In the genomic region with DNA sequence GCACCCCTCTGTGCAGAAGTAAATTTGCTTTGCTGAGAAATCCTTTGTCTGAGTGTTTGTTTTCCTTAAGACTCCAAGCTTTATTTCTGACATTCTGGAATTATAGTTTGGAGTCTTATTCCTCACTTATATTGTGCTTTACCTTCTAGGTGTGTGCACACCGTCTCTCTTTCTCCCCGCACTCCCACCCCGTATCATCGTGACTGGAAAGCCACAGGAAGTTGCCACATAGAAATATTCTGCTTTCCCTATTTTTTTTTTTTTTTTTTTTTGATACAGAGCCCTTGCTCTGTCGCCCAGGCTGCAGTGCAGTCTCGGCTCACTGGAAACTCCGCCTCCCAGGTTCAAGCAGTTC, we compare ENCODE assay signal across 27 cellular contexts.
DNase-seq lines count a peak whose midpoint lies in the region; ATAC-seq and TF ChIP-seq lines count a peak whose summit lies in the region.
"Had no signal": no experiment of that assay in that cellular context is flagged by ENCODE, and none has a peak within 500 bp of the region (broad histone marks: within the 10 kb centered on the region; RNA-seq: fewer than 3 reads in every experiment).

No MANE protein-coding gene starts in this region.

- no peak for ATAC-seq in activated naive CD4-positive, alpha-beta T cell treated with anti-CD3 and anti-CD28 coated beads, Interleukin-2, amount 50 U/mL, for 72 hours
- no peak for ATAC-seq in HG03378 (IDR thresholded peaks at IDR 0.05; ENCODE audit: unreplicated experiment)
- ATAC-seq: activated CD4-positive, alpha-beta T cell treated with anti-CD3 and anti-CD28 coated beads for 36 hours; heart right ventricle; lower lobe of right lung; stimulated activated naive CD8-positive, alpha-beta T cell treated with anti-CD3 and anti-CD28 coated beads, Interleukin-15, amount 100 ng/mL, for 72 hours had no signal

- DNase-seq in activated naive CD4-positive, alpha-beta T cell treated with anti-CD3 and anti-CD28 coated beads, Interleukin-2, amount 50 U/mL, for 72 hours (ENCODE audit: low spot score in 2 of 2), result no peak
- DNase-seq in activated naive CD4-positive, alpha-beta T cell (lab: John Stamatoyannopoulos, UW), result no peak
- no peak for DNase-seq in endodermal cell
- DNase-seq in neural progenitor cell (ENCODE audit: low spot score), result no peak
- DNase-seq in RWPE1 (ENCODE audit: low spot score), result no peak
- no peak for DNase-seq in stimulated activated CD4-positive, alpha-beta T cell treated with anti-CD3 and anti-CD28 coated beads, Interleukin-4, amount 100 ng/mL, for 1 hour
- DNase-seq: activated CD4-positive, alpha-beta T cell treated with anti-CD3 and anti-CD28 coated beads for 36 hours; activated effector memory CD4-positive, alpha-beta T cell treated with Interleukin-2 at 50 U/mL for 16 hours; activated naive CD8-positive, alpha-beta T cell treated with anti-CD3 and anti-CD28 coated beads, Interleukin-2, amount 10 ng/mL, durations not matched to agents 7 days and 5 days; CD4-positive, CD25-positive, alpha-beta regulatory T cell; heart right ventricle; lower lobe of right lung; NCI-H2107; NCI-H345; retina; SHP77 treated with DMSO at 0.1 percent for 48 hours; stimulated activated CD4-positive, alpha-beta T cell treated with anti-CD3 and anti-CD28 coated beads, Interleukin-1b, Interleukin-23, amount 100 ng/mL, for 48 hours; stimulated activated naive CD8-positive, alpha-beta T cell treated with anti-CD3 and anti-CD28 coated beads, Interleukin-15, amount 100 ng/mL, for 72 hours had no signal

- CTCF ChIA-PET in RWPE1 (lab: Yijun Ruan, JAX), result interaction anchor here (0.6 kb wide), 2 partner anchors 9 to 1785 kb away, joined by 5 to 8 read pairs; no protein-coding TSS in a partner anchor

- POLR2A ChIA-PET in RWPE1 (lab: Yijun Ruan, JAX; ENCODE audit: low non-redundant PET), result no interaction called here

- H3K4me3 ChIP-seq in HUES6 (ENCODE audit: low read depth, low read length), result no peak overlapping the region
- H3K4me3 ChIP-seq in endodermal cell (ENCODE audit: low read length), result peak overlapping the region; percentile 2
- H3K4me3 ChIP-seq in neural progenitor cell, result no peak overlapping the region
- H3K4me3 ChIP-seq: esophagus muscularis mucosa, heart right ventricle, lower lobe of right lung, thoracic aorta, vagina had no signal

- peak overlapping the region; percentile 63; the same call in 1 of the 2 replicates for H3K27ac ChIP-seq in HUES6 (ENCODE audit: low read depth, low read length)
- no peak overlapping the region for H3K27ac ChIP-seq in endodermal cell (ENCODE audit: low read depth, low read length)
- H3K27ac ChIP-seq in neural progenitor cell, result peak overlapping the region; percentile 87
- no peak overlapping the region for H3K27ac ChIP-seq in RWPE1
- H3K27ac ChIP-seq: esophagus muscularis mucosa, heart right ventricle, lower lobe of right lung, parathyroid adenoma, thoracic aorta, vagina had no signal

- peaks cover 0 to 5% of the 10 kb centered on the region in 2 donors for H3K9me3 Mint-ChIP-seq in activated naive CD4-positive, alpha-beta T cell treated with anti-CD3 and anti-CD28 coated beads, Interleukin-2, amount 50 U/mL, for 72 hours
- H3K9me3 Mint-ChIP-seq in endodermal cell (peaks cover 14% of the 10 kb centered on the region), neural progenitor cell (no peaks in the 10 kb centered on the region)
- H3K9me3 Mint-ChIP-seq: central memory CD8-positive, alpha-beta T cell had no signal

- H3K36me3 ChIP-seq in HUES6 (ENCODE audit: control insufficient read depth, insufficient read depth, low read length), result 0 out of 2 replicates have a peak, but pooled peaks cover 3% of the 10 kb centered on the region
- peaks cover 10% of the 10 kb centered on the region for H3K36me3 ChIP-seq in endodermal cell (ENCODE audit: control insufficient read depth, insufficient read depth, low read length)
- H3K36me3 ChIP-seq in neural progenitor cell, result no peaks in the 10 kb centered on the region
- H3K36me3 ChIP-seq: lower lobe of right lung had no signal

- no peak overlapping the region for H3K4me2 ChIP-seq in neural progenitor cell

- no peaks in the 10 kb centered on the region for H3K27me3 Mint-ChIP-seq in endodermal cell (ENCODE audit: insufficient read depth)
- H3K27me3 Mint-ChIP-seq in neural progenitor cell (ENCODE audit: insufficient read depth, low read depth), result no peaks in the 10 kb centered on the region
- H3K27me3 Mint-ChIP-seq: activated CD4-positive, alpha-beta T cell treated with anti-CD3 and anti-CD28 coated beads for 36 hours; activated naive CD8-positive, alpha-beta T cell treated with anti-CD3 and anti-CD28 coated beads, Interleukin-2, amount 10 ng/mL, durations not matched to agents 7 days and 5 days; CD4-positive, CD25-positive, alpha-beta regulatory T cell; central memory CD8-positive, alpha-beta T cell; dendritic cell treated with granulocyte-macrophage colony-stimulating factor and Interleukin-4, amounts not matched to agents 40 ng/mL and 50 ng/mL, for 4 days; stimulated activated naive CD8-positive, alpha-beta T cell treated with anti-CD3 and anti-CD28 coated beads, Interleukin-15, amount 100 ng/mL, for 72 hours had no signal

- WGBS in endodermal cell (ENCODE audit: insufficient coverage in 1 of 2, insufficient read length in 1 of 2), 2 experiments, result 97 to 100% methylated on average over 2 to 7 of the region's 7 CpGs

- H3K27me3 ChIP-seq in HUES6 (ENCODE audit: control insufficient read depth, insufficient read depth, low read length) (no peaks in the 10 kb centered on the region), endodermal cell (ENCODE audit: control insufficient read depth, insufficient read depth, low read length, poor library complexity, severe bottlenecking) (no peaks in the 10 kb centered on the region), neural progenitor cell (no peaks in the 10 kb centered on the region)
- H3K27me3 ChIP-seq: esophagus muscularis mucosa, foreskin keratinocyte, heart right ventricle, vagina had no signal

- H3K27ac Mint-ChIP-seq in activated naive CD4-positive, alpha-beta T cell treated with anti-CD3 and anti-CD28 coated beads, Interleukin-2, amount 50 U/mL, for 72 hours, result peak overlapping the region; percentile 37 to 94
- H3K27ac Mint-ChIP-seq in endodermal cell, result peak overlapping the region; percentile 78
- H3K27ac Mint-ChIP-seq in neural progenitor cell, result peak overlapping the region; percentile 62
- H3K27ac Mint-ChIP-seq: activated CD4-positive, alpha-beta T cell treated with anti-CD3 and anti-CD28 coated beads for 36 hours; CD4-positive, CD25-positive, alpha-beta regulatory T cell; dendritic cell treated with granulocyte-macrophage colony-stimulating factor and Interleukin-4, amounts not matched to agents 40 ng/mL and 50 ng/mL, for 4 days had no signal

- no peak overlapping the region for H2AFZ ChIP-seq in neural progenitor cell (replicated peaks)
- H2AFZ ChIP-seq: parathyroid adenoma had no signal

- H3K4me3 Mint-ChIP-seq in endodermal cell (no peak overlapping the region), neural progenitor cell (no peak overlapping the region)
- H3K4me3 Mint-ChIP-seq: activated CD4-positive, alpha-beta T cell treated with anti-CD3 and anti-CD28 coated beads for 36 hours; activated naive CD8-positive, alpha-beta T cell treated with anti-CD3 and anti-CD28 coated beads, Interleukin-2, amount 10 ng/mL, durations not matched to agents 7 days and 5 days; central memory CD8-positive, alpha-beta T cell; dendritic cell treated with granulocyte-macrophage colony-stimulating factor and Interleukin-4, amounts not matched to agents 40 ng/mL and 50 ng/mL, for 4 days; stimulated activated naive CD8-positive, alpha-beta T cell treated with anti-CD3 and anti-CD28 coated beads, Interleukin-15, amount 100 ng/mL, for 72 hours had no signal

- no peaks in the 10 kb centered on the region for H3K79me2 ChIP-seq in neural progenitor cell (ENCODE audit: low read depth)
- H3K79me2 ChIP-seq: parathyroid adenoma had no signal

- TF ChIP-seq CTCF in endodermal cell (conservative IDR thresholded peaks at IDR 0.05) (no peak), neural progenitor cell (IDR thresholded peaks at IDR 0.05) (no peak), RWPE1 (conservative IDR thresholded peaks at IDR 0.05; ENCODE audit: low read depth) (no peak)

- H3K9me3 ChIP-seq in HUES6 (ENCODE audit: control insufficient read depth, insufficient read depth, low read depth, low read length) (peaks cover 6% of the 10 kb centered on the region; the same call in 1 of the 2 replicates), endodermal cell (ENCODE audit: control insufficient read depth, low read length) (peaks cover 21% of the 10 kb centered on the region), neural progenitor cell (ENCODE audit: low read depth) (no peaks in the 10 kb centered on the region)
- H3K9me3 ChIP-seq: esophagus muscularis mucosa, lower lobe of right lung, thoracic aorta, vagina had no signal

- H3K9ac ChIP-seq in HUES6 (ENCODE audit: low read length), result no peak overlapping the region
- peak overlapping the region; percentile 39 for H3K9ac ChIP-seq in endodermal cell (ENCODE audit: extremely low read depth, low read length, poor library complexity, severe bottlenecking)
- no peak overlapping the region for H3K9ac ChIP-seq in neural progenitor cell
- H3K9ac ChIP-seq: parathyroid adenoma had no signal

- no peaks in the 10 kb centered on the region for H3K4me1 Mint-ChIP-seq in endodermal cell
- peaks cover 7% of the 10 kb centered on the region for H3K4me1 Mint-ChIP-seq in neural progenitor cell
- H3K4me1 Mint-ChIP-seq: activated CD4-positive, alpha-beta T cell treated with anti-CD3 and anti-CD28 coated beads for 36 hours; central memory CD8-positive, alpha-beta T cell had no signal

- no peaks in the 10 kb centered on the region for H4K20me1 ChIP-seq in neural progenitor cell (ENCODE audit: low read depth)

- H3K4me1 ChIP-seq in HUES6 (ENCODE audit: control insufficient read depth, insufficient read depth, low read length) (no peaks in the 10 kb centered on the region), endodermal cell (ENCODE audit: control insufficient read depth, insufficient read depth, low read length) (no peaks in the 10 kb centered on the region), neural progenitor cell (peaks cover 9% of the 10 kb centered on the region)
- H3K4me1 ChIP-seq: esophagus muscularis mucosa, heart right ventricle, lower lobe of right lung, parathyroid adenoma, vagina had no signal

- peaks cover 9 to 12% of the 10 kb centered on the region in 2 donors for H3K36me3 Mint-ChIP-seq in activated naive CD4-positive, alpha-beta T cell treated with anti-CD3 and anti-CD28 coated beads, Interleukin-2, amount 50 U/mL, for 72 hours
- H3K36me3 Mint-ChIP-seq in endodermal cell (ENCODE audit: low read depth), result peaks cover 21% of the 10 kb centered on the region
- H3K36me3 Mint-ChIP-seq in neural progenitor cell, result peaks cover 14% of the 10 kb centered on the region

- peaks cover 11% of the 10 kb centered on the region for H3F3A ChIP-seq in neural progenitor cell (ENCODE audit: low read depth)

Comparison
In these comparisons a context has a peak if more than half of its experiments do, and no peak if none do; other contexts are left out.
1. H3K27ac ChIP-seq: peak in HUES6 (single experiment) and neural progenitor cell (single experiment); none in endodermal cell (single experiment) and RWPE1 (single experiment).
2. Peak in every context shown above with its lines, with median percentiles within 50 percentile points of each other: H3K27ac Mint-ChIP-seq.